ENCODE assay signal across 1 cellular context in the genomic region with DNA sequence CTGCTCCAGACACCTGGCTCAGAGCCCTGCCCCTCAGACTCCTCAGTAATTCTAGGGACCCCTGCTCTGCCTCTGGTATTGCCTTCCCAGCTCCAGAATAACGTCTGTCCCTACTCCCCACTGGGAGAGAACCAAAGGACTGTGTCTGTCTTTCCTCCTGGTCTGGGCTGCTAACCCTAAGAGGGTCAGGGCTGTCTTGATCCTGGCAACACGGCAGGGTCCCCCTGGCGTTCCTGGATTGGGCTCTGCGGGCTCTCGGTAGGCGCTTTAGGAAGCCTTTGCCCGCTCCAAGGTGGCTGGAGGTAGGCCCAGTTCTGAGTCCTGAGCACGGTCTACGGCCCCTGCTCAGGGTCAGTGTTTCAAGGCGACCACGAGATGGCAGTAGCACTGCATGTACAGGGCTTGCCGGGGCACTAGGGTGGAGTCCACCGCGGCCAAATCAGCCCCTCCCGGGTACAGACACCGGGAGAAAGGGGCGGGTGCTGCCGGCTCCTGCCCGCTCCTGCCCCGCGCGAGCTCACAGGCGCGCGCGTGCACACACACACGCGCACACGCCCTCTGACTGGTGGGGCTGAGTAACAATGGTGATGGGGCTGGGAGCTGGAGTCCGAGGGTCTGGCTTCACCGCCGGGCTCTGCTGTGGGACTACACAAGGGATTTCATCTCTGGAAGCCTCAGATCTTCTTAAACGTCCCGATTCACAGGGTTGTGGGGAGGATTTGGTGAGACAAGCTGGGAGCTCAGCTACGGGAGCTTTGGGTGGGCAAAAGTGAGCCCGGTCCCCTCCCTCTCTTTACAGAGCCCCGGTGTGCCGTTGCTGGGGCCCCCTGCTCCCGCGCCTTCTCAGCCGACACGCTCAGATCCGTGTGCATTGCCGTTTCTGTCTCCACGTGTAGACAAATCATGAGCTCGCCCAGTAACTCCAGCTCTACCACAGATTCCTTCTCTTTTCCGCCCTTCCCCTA.
TF ChIP-seq lines count a peak whose summit lies in the region.

No MANE protein-coding gene starts in this region.

TF ChIP-seq in SK-N-SH, 30 proteins besides CTCF, POLR2A, EP300 and RAD21 (continued from another document):
- TF ChIP-seq, protein P1, sequence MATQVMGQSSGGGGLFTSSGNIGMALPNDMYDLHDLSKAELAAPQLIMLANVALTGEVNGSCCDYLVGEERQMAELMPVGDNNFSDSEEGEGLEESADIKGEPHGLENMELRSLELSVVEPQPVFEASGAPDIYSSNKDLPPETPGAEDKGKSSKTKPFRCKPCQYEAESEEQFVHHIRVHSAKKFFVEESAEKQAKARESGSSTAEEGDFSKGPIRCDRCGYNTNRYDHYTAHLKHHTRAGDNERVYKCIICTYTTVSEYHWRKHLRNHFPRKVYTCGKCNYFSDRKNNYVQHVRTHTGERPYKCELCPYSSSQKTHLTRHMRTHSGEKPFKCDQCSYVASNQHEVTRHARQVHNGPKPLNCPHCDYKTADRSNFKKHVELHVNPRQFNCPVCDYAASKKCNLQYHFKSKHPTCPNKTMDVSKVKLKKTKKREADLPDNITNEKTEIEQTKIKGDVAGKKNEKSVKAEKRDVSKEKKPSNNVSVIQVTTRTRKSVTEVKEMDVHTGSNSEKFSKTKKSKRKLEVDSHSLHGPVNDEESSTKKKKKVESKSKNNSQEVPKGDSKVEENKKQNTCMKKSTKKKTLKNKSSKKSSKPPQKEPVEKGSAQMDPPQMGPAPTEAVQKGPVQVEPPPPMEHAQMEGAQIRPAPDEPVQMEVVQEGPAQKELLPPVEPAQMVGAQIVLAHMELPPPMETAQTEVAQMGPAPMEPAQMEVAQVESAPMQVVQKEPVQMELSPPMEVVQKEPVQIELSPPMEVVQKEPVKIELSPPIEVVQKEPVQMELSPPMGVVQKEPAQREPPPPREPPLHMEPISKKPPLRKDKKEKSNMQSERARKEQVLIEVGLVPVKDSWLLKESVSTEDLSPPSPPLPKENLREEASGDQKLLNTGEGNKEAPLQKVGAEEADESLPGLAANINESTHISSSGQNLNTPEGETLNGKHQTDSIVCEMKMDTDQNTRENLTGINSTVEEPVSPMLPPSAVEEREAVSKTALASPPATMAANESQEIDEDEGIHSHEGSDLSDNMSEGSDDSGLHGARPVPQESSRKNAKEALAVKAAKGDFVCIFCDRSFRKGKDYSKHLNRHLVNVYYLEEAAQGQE (IDR thresholded peaks at IDR 0.05; ENCODE audit: low read depth, low read length) = no peak
- TF ChIP-seq NFIC (IDR thresholded peaks at IDR 0.05; ENCODE audit: borderline replicate concordance) (no peak), YY1 (IDR thresholded peaks at IDR 0.05; ENCODE audit: low read depth) (no peak), POLR2AphosphoS5 (IDR thresholded peaks at IDR 0.05; ENCODE audit: low read depth, low read length) (peak; percentile 67; the same call in 1 of the 2 replicates), NRF1 (IDR thresholded peaks at IDR 0.05; ENCODE audit: low read depth, low read length) (peak; percentile 50), RXRA (IDR thresholded peaks at IDR 0.05; ENCODE audit: borderline replicate concordance, low read depth) (no peak), GATA2 (CRISPR knock-in tag; IDR thresholded peaks at IDR 0.05) (no peak), FOXJ3 (CRISPR knock-in tag; IDR thresholded peaks at IDR 0.05) (no peak), FOXM1 (IDR thresholded peaks at IDR 0.05; ENCODE audit: low read depth) (no peak), JUND (IDR thresholded peaks at IDR 0.05) (no peak), FOSL2 (IDR thresholded peaks at IDR 0.05; ENCODE audit: borderline replicate concordance, low read depth) (no peak), TEAD4 (IDR thresholded peaks at IDR 0.05; ENCODE audit: borderline replicate concordance, insufficient read depth) (no peak), GABPA (IDR thresholded peaks at IDR 0.05; ENCODE audit: low read depth) (no peak), RCOR1 (IDR thresholded peaks at IDR 0.05; ENCODE audit: low read length) (0 out of 2 replicates have a peak, but pooled peaks have one; percentile 16), MEF2A (IDR thresholded peaks at IDR 0.05; ENCODE audit: borderline replicate concordance, low read depth) (no peak), SMC3 (IDR thresholded peaks at IDR 0.05; ENCODE audit: low read depth, low read length) (peak; percentile 85), TCF12 (IDR thresholded peaks at IDR 0.05) (no peak), MXI1 (IDR thresholded peaks at IDR 0.05; ENCODE audit: low read depth, low read length) (peak; percentile 65; the same call in 1 of the 2 replicates), CHD2 (IDR thresholded peaks at IDR 0.05; ENCODE audit: low read length, partially characterized antibody) (peak; percentile 62), TAF1 (IDR thresholded peaks at IDR 0.05; ENCODE audit: borderline replicate concordance, low read depth, low read length) (peak; percentile 30; the same call in 1 of the 2 replicates), SIN3A (IDR thresholded peaks at IDR 0.05; ENCODE audit: borderline replicate concordance, low read depth, low read length) (peak; percentile 42; the same call in 1 of the 2 replicates), RFX5 (IDR thresholded peaks at IDR 0.05; ENCODE audit: low read length) (no peak), EZH2phosphoT487 (IDR thresholded peaks at IDR 0.05; ENCODE audit: borderline replicate concordance, low read depth) (no peak)
- TF ChIP-seq, protein P2, sequence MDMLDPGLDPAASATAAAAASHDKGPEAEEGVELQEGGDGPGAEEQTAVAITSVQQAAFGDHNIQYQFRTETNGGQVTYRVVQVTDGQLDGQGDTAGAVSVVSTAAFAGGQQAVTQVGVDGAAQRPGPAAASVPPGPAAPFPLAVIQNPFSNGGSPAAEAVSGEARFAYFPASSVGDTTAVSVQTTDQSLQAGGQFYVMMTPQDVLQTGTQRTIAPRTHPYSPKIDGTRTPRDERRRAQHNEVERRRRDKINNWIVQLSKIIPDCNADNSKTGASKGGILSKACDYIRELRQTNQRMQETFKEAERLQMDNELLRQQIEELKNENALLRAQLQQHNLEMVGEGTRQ (IDR thresholded peaks at IDR 0.05; ENCODE audit: borderline replicate concordance, low read depth, low read length) = no peak
- TF ChIP-seq, protein P3, sequence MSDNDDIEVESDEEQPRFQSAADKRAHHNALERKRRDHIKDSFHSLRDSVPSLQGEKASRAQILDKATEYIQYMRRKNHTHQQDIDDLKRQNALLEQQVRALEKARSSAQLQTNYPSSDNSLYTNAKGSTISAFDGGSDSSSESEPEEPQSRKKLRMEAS (IDR thresholded peaks at IDR 0.05; ENCODE audit: low read depth) = no peak
- TF ChIP-seq, protein P4, sequence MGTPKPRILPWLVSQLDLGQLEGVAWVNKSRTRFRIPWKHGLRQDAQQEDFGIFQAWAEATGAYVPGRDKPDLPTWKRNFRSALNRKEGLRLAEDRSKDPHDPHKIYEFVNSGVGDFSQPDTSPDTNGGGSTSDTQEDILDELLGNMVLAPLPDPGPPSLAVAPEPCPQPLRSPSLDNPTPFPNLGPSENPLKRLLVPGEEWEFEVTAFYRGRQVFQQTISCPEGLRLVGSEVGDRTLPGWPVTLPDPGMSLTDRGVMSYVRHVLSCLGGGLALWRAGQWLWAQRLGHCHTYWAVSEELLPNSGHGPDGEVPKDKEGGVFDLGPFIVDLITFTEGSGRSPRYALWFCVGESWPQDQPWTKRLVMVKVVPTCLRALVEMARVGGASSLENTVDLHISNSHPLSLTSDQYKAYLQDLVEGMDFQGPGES (IDR thresholded peaks at IDR 0.05; ENCODE audit: low read depth, low read length) = no peak
- TF ChIP-seq, protein P5, sequence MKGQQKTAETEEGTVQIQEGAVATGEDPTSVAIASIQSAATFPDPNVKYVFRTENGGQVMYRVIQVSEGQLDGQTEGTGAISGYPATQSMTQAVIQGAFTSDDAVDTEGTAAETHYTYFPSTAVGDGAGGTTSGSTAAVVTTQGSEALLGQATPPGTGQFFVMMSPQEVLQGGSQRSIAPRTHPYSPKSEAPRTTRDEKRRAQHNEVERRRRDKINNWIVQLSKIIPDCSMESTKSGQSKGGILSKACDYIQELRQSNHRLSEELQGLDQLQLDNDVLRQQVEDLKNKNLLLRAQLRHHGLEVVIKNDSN (IDR thresholded peaks at IDR 0.05; ENCODE audit: borderline replicate concordance, low read depth) = no peak
